15 cellular contexts compared by ENCODE assay signal in the genomic region with DNA sequence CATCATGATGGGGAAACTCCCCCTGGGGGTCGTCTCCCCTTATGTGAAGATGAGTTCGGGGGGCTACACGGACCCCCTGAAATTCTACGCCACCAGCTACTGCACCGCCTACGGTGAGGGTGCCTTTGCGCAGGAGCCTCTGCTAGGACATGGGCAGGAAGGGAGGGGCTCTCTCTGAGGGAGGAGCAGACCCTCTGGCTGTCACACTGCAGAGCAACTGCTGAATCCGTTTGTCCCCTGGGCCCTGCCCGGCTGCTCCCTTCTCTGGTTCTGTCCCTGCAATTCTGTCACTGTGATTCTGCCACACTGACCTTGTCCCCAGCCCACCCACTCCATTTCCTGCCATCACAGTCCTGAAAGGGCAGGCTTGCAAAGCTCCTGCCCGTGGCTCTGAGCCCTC. TPM values are rescaled to one million over a fixed set of nuclear protein-coding genes. Genes with fewer than 3 reads are reported as not detected.
DNase-seq lines count a peak whose midpoint lies in the region; ATAC-seq and TF ChIP-seq lines count a peak whose summit lies in the region.
"Had no signal": no experiment of that assay in that cellular context is flagged by ENCODE, and none has a peak within 500 bp of the region (broad histone marks: within the 10 kb centered on the region; RNA-seq: fewer than 3 reads in every experiment).

No MANE protein-coding gene starts in this region.

- H3K4me3 Mint-ChIP-seq in H9 = no peak overlapping the region
- peak overlapping the region; percentile 73 for H3K4me3 Mint-ChIP-seq in glutamatergic neuron (ENCODE audit: unreplicated experiment)
- H3K4me3 Mint-ChIP-seq in neural progenitor cell = peak overlapping the region; percentile 52
- H3K4me3 Mint-ChIP-seq in CD8-positive, alpha-beta memory T cell = no peak overlapping the region
- H3K4me3 Mint-ChIP-seq: CD4-positive, alpha-beta memory T cell; HFFc6 had no signal

- TF ChIP-seq POLR2A in adrenal gland (IDR thresholded peaks at IDR 0.05) = no peak

- peaks cover 11% of the 10 kb centered on the region for H3F3A ChIP-seq in neural progenitor cell (ENCODE audit: low read depth)

- H3K56ac ChIP-seq in H9 (ENCODE audit: insufficient read length, low read depth, low read length) = no peak overlapping the region

- no peaks in the 10 kb centered on the region for H3K27me3 ChIP-seq in H9 (ENCODE audit: insufficient read depth, low read length)
- peaks cover 7% of the 10 kb centered on the region for H3K27me3 ChIP-seq in neural progenitor cell
- H3K27me3 ChIP-seq in adrenal gland = no peaks in the 10 kb centered on the region
- no peaks in the 10 kb centered on the region for H3K27me3 ChIP-seq in CD8-positive, alpha-beta memory T cell (ENCODE audit: insufficient read depth, low read length, poor library complexity, severe bottlenecking)
- H3K27me3 ChIP-seq: MG63 had no signal

- no peak overlapping the region for H3K18ac ChIP-seq in H9 (ENCODE audit: insufficient read length, low read depth, low read length)

- H3K36me3 ChIP-seq in neural progenitor cell (no peaks in the 10 kb centered on the region), adrenal gland (replicated peaks in 1 of 2) (no peaks in the 10 kb centered on the region)
- no peaks in the 10 kb centered on the region for H3K36me3 ChIP-seq in CD8-positive, alpha-beta memory T cell (ENCODE audit: insufficient read depth, low read length)
- H3K36me3 ChIP-seq: MG63 had no signal

- H3K79me1 ChIP-seq in H9 (ENCODE audit: insufficient read depth, low read depth, low read length, poor library complexity, severe bottlenecking) = no peaks in the 10 kb centered on the region

- CTCF ChIA-PET in CD8-positive, alpha-beta memory T cell (lab: Charles Lee) = interaction anchor here (2.3 kb wide), 1 partner anchor 35 kb away, joined by 9 read pairs; no protein-coding TSS in a partner anchor

- peak overlapping the region; percentile 48; the same call in 1 of the 2 replicates for H3K14ac ChIP-seq in H9 (ENCODE audit: insufficient read depth, low read length)

- H2AFZ ChIP-seq in H9 (ENCODE audit: low read length) = no peak overlapping the region
- no peak overlapping the region for H2AFZ ChIP-seq in neural progenitor cell (replicated peaks)

- no peak overlapping the region for H2BK12ac ChIP-seq in H9 (ENCODE audit: insufficient read length, low read depth, low read length)

- H3K27ac Mint-ChIP-seq in H9 (no peak overlapping the region), glutamatergic neuron (ENCODE audit: unreplicated experiment) (peak overlapping the region; percentile 92), neural progenitor cell (peak overlapping the region; percentile 98)
- H3K27ac Mint-ChIP-seq in CD8-positive, alpha-beta memory T cell = no peak overlapping the region
- H3K27ac Mint-ChIP-seq: HFFc6 had no signal

- peaks cover 20 to 38% of the 10 kb centered on the region in 2 experiments for H3K4me1 Mint-ChIP-seq in H9
- peaks cover 29% of the 10 kb centered on the region for H3K4me1 Mint-ChIP-seq in glutamatergic neuron (ENCODE audit: low read depth, unreplicated experiment)
- peaks cover 66% of the 10 kb centered on the region for H3K4me1 Mint-ChIP-seq in neural progenitor cell
- H3K4me1 Mint-ChIP-seq in CD8-positive, alpha-beta memory T cell = peaks cover 6 to 9% (median 6%) of the 10 kb centered on the region in 3 donors

- POLR2A ChIA-PET in CD8-positive, alpha-beta memory T cell (lab: Charles Lee) = no interaction called here

- TF ChIP-seq CTCF in H9 (conservative IDR thresholded peaks at IDR 0.05) = no peak
- no peak for TF ChIP-seq CTCF in glutamatergic neuron (IDR thresholded peaks at IDR 0.05; ENCODE audit: partially characterized antibody, unreplicated experiment)
- TF ChIP-seq CTCF in neural progenitor cell (IDR thresholded peaks at IDR 0.05) = no peak
- TF ChIP-seq CTCF in adrenal gland (IDR thresholded peaks at IDR 0.05) = no peak

- H4K8ac ChIP-seq in H9 (replicated peaks; ENCODE audit: insufficient read length, low read depth, low read length) = no peak overlapping the region

- H3K36me3 Mint-ChIP-seq in H9 (ENCODE audit: insufficient read depth in 1 of 3, low read depth in 3 of 3) = no peaks in the 10 kb centered on the region
- H3K36me3 Mint-ChIP-seq in glutamatergic neuron (ENCODE audit: unreplicated experiment) = no peaks in the 10 kb centered on the region
- H3K36me3 Mint-ChIP-seq in neural progenitor cell = no peaks in the 10 kb centered on the region
- H3K36me3 Mint-ChIP-seq in CD8-positive, alpha-beta memory T cell = peaks cover 0 to 6% (median 0%) of the 10 kb centered on the region in 3 donors

- H3K27me3 Mint-ChIP-seq in H9 (ENCODE audit: low read depth) (peaks cover 11% of the 10 kb centered on the region), glutamatergic neuron (ENCODE audit: unreplicated experiment) (peaks cover 4% of the 10 kb centered on the region), neural progenitor cell (ENCODE audit: insufficient read depth, low read depth) (peaks cover 13% of the 10 kb centered on the region)
- peaks cover 1 to 13% of the 10 kb centered on the region in 2 donors for H3K27me3 Mint-ChIP-seq in CD8-positive, alpha-beta memory T cell

- no peak for ATAC-seq in GM19035 (IDR thresholded peaks at IDR 0.05; ENCODE audit: unreplicated experiment)

- H4K20me1 ChIP-seq in H9 (ENCODE audit: control insufficient read depth, insufficient read depth, insufficient read length) (no peaks in the 10 kb centered on the region), neural progenitor cell (ENCODE audit: low read depth) (peaks cover 25% of the 10 kb centered on the region)

- no peak overlapping the region for H3T11ph ChIP-seq in H9 (ENCODE audit: low read length)

- no peaks in the 10 kb centered on the region for H3K9me3 Mint-ChIP-seq in H9
- peaks cover 4% of the 10 kb centered on the region for H3K9me3 Mint-ChIP-seq in glutamatergic neuron (ENCODE audit: unreplicated experiment)
- H3K9me3 Mint-ChIP-seq in neural progenitor cell = no peaks in the 10 kb centered on the region
- no peaks in the 10 kb centered on the region for H3K9me3 Mint-ChIP-seq in CD8-positive, alpha-beta memory T cell
- H3K9me3 Mint-ChIP-seq: CD4-positive, alpha-beta memory T cell; HFFc6 had no signal

- no peak overlapping the region for H4K5ac ChIP-seq in H9 (ENCODE audit: insufficient read length, low read depth, low read length)

- no peak overlapping the region for H2BK5ac ChIP-seq in H9 (ENCODE audit: insufficient read length, low read length)

- H3K4me1 ChIP-seq in H9 (ENCODE audit: insufficient read depth, low read length) = no peaks in the 10 kb centered on the region
- H3K4me1 ChIP-seq in neural progenitor cell = peaks cover 29% of the 10 kb centered on the region
- peaks cover 0 to 14% of the 10 kb centered on the region in 2 donors for H3K4me1 ChIP-seq in adrenal gland (replicated peaks in 1 of 2)
- peaks cover 8% of the 10 kb centered on the region for H3K4me1 ChIP-seq in CD8-positive, alpha-beta memory T cell (ENCODE audit: insufficient read depth, low read length)

- H4K91ac ChIP-seq in H9 (ENCODE audit: insufficient read length, low read depth, low read length) = no peak overlapping the region

- no peak overlapping the region for H2BK20ac ChIP-seq in H9 (ENCODE audit: low read depth, low read length, poor library complexity, severe bottlenecking)

- H3K9me3 ChIP-seq in H9 (ENCODE audit: control insufficient read depth, low read depth, low read length) (no peaks in the 10 kb centered on the region), neural progenitor cell (ENCODE audit: low read depth) (no peaks in the 10 kb centered on the region), adrenal gland (replicated peaks in 1 of 3) (no peaks in the 10 kb centered on the region)
- no peaks in the 10 kb centered on the region for H3K9me3 ChIP-seq in CD8-positive, alpha-beta memory T cell (ENCODE audit: low read length)
- H3K9me3 ChIP-seq: MG63 had no signal

- no peak overlapping the region for H3K4ac ChIP-seq in H9 (ENCODE audit: low read depth, low read length)

- H3K4me3 ChIP-seq in neural progenitor cell (no peak overlapping the region), adrenal gland (no peak overlapping the region)
- H3K4me3 ChIP-seq in CD8-positive, alpha-beta memory T cell (ENCODE audit: low read length) = no peak overlapping the region
- H3K4me3 ChIP-seq: K562, MG63 had no signal

- H3K23me2 ChIP-seq in H9 (ENCODE audit: insufficient read length, low read depth, low read length, poor library complexity, severe bottlenecking) = no peaks in the 10 kb centered on the region

- no peak overlapping the region for H2BK15ac ChIP-seq in H9 (ENCODE audit: low read depth, low read length)

- H2BK120ac ChIP-seq in H9 (ENCODE audit: low read depth, low read length, poor library complexity, severe bottlenecking) = no peak overlapping the region

- H3K79me2 ChIP-seq in H9 (ENCODE audit: insufficient read depth, low read length) (no peaks in the 10 kb centered on the region), neural progenitor cell (ENCODE audit: low read depth) (no peaks in the 10 kb centered on the region)

- H2AK5ac ChIP-seq in H9 (ENCODE audit: insufficient read length, low read length) = no peak overlapping the region

- no peak for DNase-seq in H9
- DNase-seq in glutamatergic neuron = peak; percentile 78
- no peak for DNase-seq in neural progenitor cell (ENCODE audit: low spot score)
- DNase-seq in adrenal gland = no peak
- no peak for DNase-seq in CD8-positive, alpha-beta memory T cell
- no peak for DNase-seq in HK-2 (ENCODE audit: unreplicated experiment)
- DNase-seq: CD4-positive, alpha-beta memory T cell; MG63; NCI-H446 had no signal

- H3K9ac ChIP-seq in H9 (ENCODE audit: extremely low read depth, insufficient read length, low read length) (no peak overlapping the region), neural progenitor cell (no peak overlapping the region)

- no peak overlapping the region for H3K23ac ChIP-seq in H9 (ENCODE audit: insufficient read length, low read depth, low read length)

- no CpG with 5 or more reads among the region's 10 CpGs for WGBS in H9 (ENCODE audit: extremely low coverage, insufficient read length, low lambda C conversion rate)
- WGBS in adrenal gland, 4 donors = 33 to 66% (median 57%) methylated on average over 2 to 10 of the region's 10 CpGs

- H3K4me2 ChIP-seq in H9 (ENCODE audit: insufficient read depth, insufficient read length, low read length) = no peak overlapping the region
- no peak overlapping the region for H3K4me2 ChIP-seq in neural progenitor cell

- no peak overlapping the region for H3K27ac ChIP-seq in H9 (ENCODE audit: insufficient read length, low read depth, low read length)
- H3K27ac ChIP-seq in angular gyrus (ENCODE audit: low read depth, low read length) = peak overlapping the region; percentile 74
- no peak overlapping the region for H3K27ac ChIP-seq in neural progenitor cell
- H3K27ac ChIP-seq in adrenal gland = no peak overlapping the region
- H3K27ac ChIP-seq in CD8-positive, alpha-beta memory T cell (ENCODE audit: low read depth, low read length) = no peak overlapping the region

- intact Hi-C loops in adrenal gland (cut with DNase I) = no loop called here

RNA-seq across cellular contexts. Expression of gene LRRC10B, which starts 26.7 kb away (rescaled TPM):
- 0.31 and 0.39 TPM in 2 replicates for total RNA-seq in H9 (2021)
- 8.2 TPM for total RNA-seq in glutamatergic neuron (ENCODE audit: unreplicated experiment)
- total RNA-seq in neural progenitor cell (ENCODE audit: low replicate concordance) = 0.74 TPM in 1 of 2 replicates, not detected in the other
- total RNA-seq in adrenal gland = 1 to 10 TPM in 3 of 8 donors, under 1 TPM in 2, not detected in 3; 0.11 to 2.2 (median 1.6) TPM
- 1 to 10 TPM in 2 of 3 donors, under 1 TPM in 1; 0.97 to 2.6 (median 1.1) TPM for polyA plus RNA-seq in adrenal gland
- total RNA-seq in CD8-positive, alpha-beta memory T cell = not detected
- polyA plus RNA-seq in CD8-positive, alpha-beta memory T cell = not detected
- total RNA-seq: Calu3; CD4-positive, alpha-beta memory T cell; HFFc6; LHCN-M2 had no signal
- polyA plus RNA-seq: CD4-positive, alpha-beta memory T cell; K562 had no signal

RNA-seq across cellular contexts. Expression of gene SDHAF2, which starts 51.9 kb away (rescaled TPM):
- total RNA-seq in H9 (2021) (41.8 and 45.2 TPM in 2 replicates), glutamatergic neuron (ENCODE audit: unreplicated experiment) (43.2 TPM), neural progenitor cell (ENCODE audit: low replicate concordance) (27.4 and 37.7 TPM in 2 replicates), adrenal gland (10 to 100 TPM; 28.0 to 69.6 (median 48.8) TPM)
- 10 to 100 TPM; 40.0 to 56.8 (median 47.1) TPM for polyA plus RNA-seq in adrenal gland
- total RNA-seq in CD8-positive, alpha-beta memory T cell = 10 to 100 TPM; 48.8 to 49.2 TPM
- 101 TPM for polyA plus RNA-seq in CD8-positive, alpha-beta memory T cell

RNA-seq across cellular contexts. Expression of gene CPSF7, which starts 52.0 kb away (rescaled TPM):
- total RNA-seq in H9 (2021) (133 and 145 TPM in 2 replicates), glutamatergic neuron (ENCODE audit: unreplicated experiment) (83.7 TPM), neural progenitor cell (ENCODE audit: low replicate concordance) (60.7 and 71.9 TPM in 2 replicates), adrenal gland (10 to 100 TPM; 24.6 to 77.6 (median 63.0) TPM)
- polyA plus RNA-seq in adrenal gland = 10 to 100 TPM; 78.8 to 93.5 (median 79.2) TPM
- 100 to 1,000 TPM; 128 to 140 TPM for total RNA-seq in CD8-positive, alpha-beta memory T cell
- 32.9 TPM for polyA plus RNA-seq in CD8-positive, alpha-beta memory T cell

Comparison
In these comparisons a context has a peak if more than half of its experiments do, and no peak if none do; other contexts are left out.
1. H3K27ac Mint-ChIP-seq: peak in glutamatergic neuron (single experiment) and neural progenitor cell (single experiment); none in H9 (0 of 3) and CD8-positive, alpha-beta memory T cell (0 of 8).
2. H3K4me3 Mint-ChIP-seq: peak in glutamatergic neuron (single experiment) and neural progenitor cell (single experiment); none in H9 (0 of 2) and CD8-positive, alpha-beta memory T cell (0 of 7).